ENCODE assay signal across 1 cellular context in the genomic region with DNA sequence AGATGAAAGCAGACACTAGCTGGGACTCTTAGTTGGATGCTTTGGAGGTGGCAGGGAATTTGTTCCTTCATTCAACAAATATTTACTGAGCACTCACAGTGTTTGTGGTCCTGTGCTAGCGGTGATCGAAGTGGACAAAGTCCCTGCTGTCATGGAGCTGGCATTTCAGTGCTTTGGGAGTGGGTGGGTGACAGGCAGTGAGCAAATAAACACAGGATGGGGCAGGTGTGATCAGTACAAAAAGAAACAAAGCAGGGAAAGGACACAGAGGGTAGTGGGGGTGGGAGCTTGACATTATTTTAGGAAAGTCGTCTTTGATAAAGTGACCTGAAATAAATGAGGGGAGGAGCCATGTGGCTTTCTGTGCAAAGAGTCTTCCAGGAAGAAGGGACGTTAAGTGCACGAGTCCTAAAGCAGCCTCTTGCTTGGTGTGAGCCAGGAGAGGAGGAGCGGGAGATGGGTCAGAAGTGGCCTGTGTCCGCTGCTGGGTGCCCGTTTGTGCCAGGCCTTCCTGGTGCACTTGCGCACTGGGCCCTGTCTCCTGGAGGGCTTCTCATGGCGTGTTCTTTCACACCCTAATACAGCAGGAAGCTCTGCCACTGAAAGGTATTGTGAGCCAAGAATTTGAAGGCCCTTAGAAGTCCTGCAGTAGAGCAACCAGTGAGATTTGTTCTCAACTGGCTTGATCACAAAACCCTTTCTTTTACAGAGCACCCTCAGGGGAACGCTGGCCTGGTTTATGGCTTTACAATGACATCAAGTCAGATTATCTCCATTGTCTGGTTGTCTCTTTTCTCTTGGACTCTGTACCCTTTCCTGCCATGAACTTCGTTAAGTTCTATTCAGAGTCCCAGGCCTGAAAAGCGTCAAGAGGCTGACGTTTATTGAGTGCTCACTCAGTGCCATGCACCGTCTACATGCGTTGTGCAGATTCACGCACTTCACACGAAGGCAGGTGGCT.
TF ChIP-seq lines count a peak whose summit lies in the region.

No MANE protein-coding gene starts in this region.

TF ChIP-seq in HepG2, 621 proteins besides CTCF, POLR2A, EP300 and RAD21 (continued from another document and continues in another):
- TF ChIP-seq EED (CRISPR knock-in tag; IDR thresholded peaks at IDR 0.05) (no peak), ZNF780A (CRISPR knock-in tag; IDR thresholded peaks at IDR 0.05) (no peak), ZHX2 (IDR thresholded peaks at IDR 0.05; ENCODE audit: low read depth) (no peak), ZHX2 (CRISPR knock-in tag; IDR thresholded peaks at IDR 0.05; ENCODE audit: borderline replicate concordance) (no peak), ZKSCAN8 (CRISPR knock-in tag; IDR thresholded peaks at IDR 0.05; ENCODE audit: borderline replicate concordance) (peak; percentile 84; the same call in 1 of the 2 replicates), XRCC5 (optimal IDR thresholded peaks at IDR 0.05; ENCODE audit: low read length) (peak; percentile 83), GFI1 (CRISPR knock-in tag; IDR thresholded peaks at IDR 0.05; ENCODE audit: borderline replicate concordance) (peak; percentile 85), HIVEP1 (CRISPR knock-in tag; IDR thresholded peaks at IDR 0.05) (peak; percentile 69; the same call in 1 of the 2 replicates), TP53 (CRISPR knock-in tag; conservative IDR thresholded peaks at IDR 0.05) (0 out of 2 replicates have a peak, but pooled peaks have one; percentile 43), KLF6 (CRISPR knock-in tag; IDR thresholded peaks at IDR 0.05) (no peak), ZNF317 (CRISPR knock-in tag; IDR thresholded peaks at IDR 0.05) (peak; percentile 60; the same call in 1 of the 2 replicates), TRAFD1 (CRISPR knock-in tag; IDR thresholded peaks at IDR 0.05; ENCODE audit: borderline replicate concordance) (peak; percentile 59; the same call in 1 of the 2 replicates), AHDC1 (CRISPR knock-in tag; IDR thresholded peaks at IDR 0.05; ENCODE audit: borderline replicate concordance) (peak; percentile 98), ZNF770 (CRISPR knock-in tag; IDR thresholded peaks at IDR 0.05) (peak; percentile 47; the same call in 1 of the 2 replicates), ZNF180 (CRISPR knock-in tag; IDR thresholded peaks at IDR 0.05; ENCODE audit: borderline replicate concordance, low read depth) (no peak), HES4 (CRISPR knock-in tag; IDR thresholded peaks at IDR 0.05; ENCODE audit: borderline replicate concordance) (no peak), YY1 (IDR thresholded peaks at IDR 0.05; ENCODE audit: insufficient read depth, insufficient replicate concordance, low read depth, low read length) (peak; percentile 41), ELF1 (CRISPR knock-in tag; IDR thresholded peaks at IDR 0.05) (peak; percentile 52), ZNF790 (CRISPR knock-in tag; IDR thresholded peaks at IDR 0.05; ENCODE audit: borderline replicate concordance) (no peak), ZNF441 (CRISPR knock-in tag; IDR thresholded peaks at IDR 0.05; ENCODE audit: borderline replicate concordance) (peak; percentile 54; the same call in 1 of the 2 replicates), SP5 (CRISPR knock-in tag; IDR thresholded peaks at IDR 0.05; ENCODE audit: borderline replicate concordance, low read depth) (peak; percentile 99), TARDBP (CRISPR knock-in tag; IDR thresholded peaks at IDR 0.05) (peak; percentile 99)
- TF ChIP-seq, protein P1, sequence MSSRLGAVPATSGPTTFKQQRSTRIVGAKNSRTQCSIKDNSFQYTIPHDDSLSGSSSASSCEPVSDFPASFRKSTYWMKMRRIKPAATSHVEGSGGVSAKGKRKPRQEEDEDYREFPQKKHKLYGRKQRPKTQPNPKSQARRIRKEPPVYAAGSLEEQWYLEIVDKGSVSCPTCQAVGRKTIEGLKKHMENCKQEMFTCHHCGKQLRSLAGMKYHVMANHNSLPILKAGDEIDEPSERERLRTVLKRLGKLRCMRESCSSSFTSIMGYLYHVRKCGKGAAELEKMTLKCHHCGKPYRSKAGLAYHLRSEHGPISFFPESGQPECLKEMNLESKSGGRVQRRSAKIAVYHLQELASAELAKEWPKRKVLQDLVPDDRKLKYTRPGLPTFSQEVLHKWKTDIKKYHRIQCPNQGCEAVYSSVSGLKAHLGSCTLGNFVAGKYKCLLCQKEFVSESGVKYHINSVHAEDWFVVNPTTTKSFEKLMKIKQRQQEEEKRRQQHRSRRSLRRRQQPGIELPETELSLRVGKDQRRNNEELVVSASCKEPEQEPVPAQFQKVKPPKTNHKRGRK (CRISPR knock-in tag; IDR thresholded peaks at IDR 0.05), result no peak
- TF ChIP-seq, protein P2, sequence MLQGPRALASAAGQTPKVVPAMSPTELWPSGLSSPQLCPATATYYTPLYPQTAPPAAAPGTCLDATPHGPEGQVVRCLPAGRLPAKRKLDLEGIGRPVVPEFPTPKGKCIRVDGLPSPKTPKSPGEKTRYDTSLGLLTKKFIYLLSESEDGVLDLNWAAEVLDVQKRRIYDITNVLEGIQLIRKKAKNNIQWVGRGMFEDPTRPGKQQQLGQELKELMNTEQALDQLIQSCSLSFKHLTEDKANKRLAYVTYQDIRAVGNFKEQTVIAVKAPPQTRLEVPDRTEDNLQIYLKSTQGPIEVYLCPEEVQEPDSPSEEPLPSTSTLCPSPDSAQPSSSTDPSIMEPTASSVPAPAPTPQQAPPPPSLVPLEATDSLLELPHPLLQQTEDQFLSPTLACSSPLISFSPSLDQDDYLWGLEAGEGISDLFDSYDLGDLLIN (CRISPR knock-in tag; IDR thresholded peaks at IDR 0.05; ENCODE audit: borderline replicate concordance), result no peak
- TF ChIP-seq, protein P3, sequence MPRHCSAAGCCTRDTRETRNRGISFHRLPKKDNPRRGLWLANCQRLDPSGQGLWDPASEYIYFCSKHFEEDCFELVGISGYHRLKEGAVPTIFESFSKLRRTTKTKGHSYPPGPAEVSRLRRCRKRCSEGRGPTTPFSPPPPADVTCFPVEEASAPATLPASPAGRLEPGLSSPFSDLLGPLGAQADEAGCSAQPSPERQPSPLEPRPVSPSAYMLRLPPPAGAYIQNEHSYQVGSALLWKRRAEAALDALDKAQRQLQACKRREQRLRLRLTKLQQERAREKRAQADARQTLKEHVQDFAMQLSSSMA (CRISPR knock-in tag; IDR thresholded peaks at IDR 0.05), result peak; percentile 69; the same call in 1 of the 2 replicates
- TF ChIP-seq, protein P4, sequence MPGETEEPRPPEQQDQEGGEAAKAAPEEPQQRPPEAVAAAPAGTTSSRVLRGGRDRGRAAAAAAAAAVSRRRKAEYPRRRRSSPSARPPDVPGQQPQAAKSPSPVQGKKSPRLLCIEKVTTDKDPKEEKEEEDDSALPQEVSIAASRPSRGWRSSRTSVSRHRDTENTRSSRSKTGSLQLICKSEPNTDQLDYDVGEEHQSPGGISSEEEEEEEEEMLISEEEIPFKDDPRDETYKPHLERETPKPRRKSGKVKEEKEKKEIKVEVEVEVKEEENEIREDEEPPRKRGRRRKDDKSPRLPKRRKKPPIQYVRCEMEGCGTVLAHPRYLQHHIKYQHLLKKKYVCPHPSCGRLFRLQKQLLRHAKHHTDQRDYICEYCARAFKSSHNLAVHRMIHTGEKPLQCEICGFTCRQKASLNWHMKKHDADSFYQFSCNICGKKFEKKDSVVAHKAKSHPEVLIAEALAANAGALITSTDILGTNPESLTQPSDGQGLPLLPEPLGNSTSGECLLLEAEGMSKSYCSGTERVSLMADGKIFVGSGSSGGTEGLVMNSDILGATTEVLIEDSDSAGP (CRISPR knock-in tag; IDR thresholded peaks at IDR 0.05; ENCODE audit: borderline replicate concordance), result peak; percentile 41
